ENCODE assay signal across 24 cellular contexts in the genomic region with DNA sequence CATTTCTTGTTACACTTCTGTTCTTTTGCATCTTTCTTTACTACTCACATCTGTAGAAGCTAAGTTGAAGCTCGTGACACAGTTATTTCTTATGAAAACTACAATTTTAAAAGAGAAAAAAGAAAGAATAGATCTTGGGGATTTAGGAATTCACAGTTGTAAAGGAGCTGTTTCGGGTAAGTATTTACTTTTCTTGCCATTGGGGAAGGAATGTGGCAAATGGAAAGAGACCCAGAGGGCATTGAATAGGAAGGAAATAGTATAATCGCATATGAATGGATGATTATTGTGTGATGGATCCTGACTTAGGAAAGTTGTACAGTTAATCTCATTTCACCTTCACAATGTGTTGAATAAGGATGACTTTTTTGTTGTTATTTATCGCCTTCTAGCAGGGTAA.
"Had no signal": no experiment of that assay in that cellular context is flagged by ENCODE, and none has a peak within 500 bp of the region (broad histone marks: within the 10 kb centered on the region; RNA-seq: fewer than 3 reads in every experiment).

No MANE protein-coding gene starts in this region.

- H3K4me1 ChIP-seq: left ventricle myocardium inferior, right atrium auricular region, right lobe of liver, stomach, tibial artery, upper lobe of right lung had no signal

- H3K4me3 Mint-ChIP-seq: mesothelial cell of epicardium; naive B cell; natural killer cell; nephron progenitor cell; stimulated activated naive B cell treated with anti-CD40 and anti-IgM and Interleukin-4, amounts not matched to agents 10 μg/mL and 1 μg/mL and 100 μg/mL, for 72 hours had no signal

- H3K4me2 ChIP-seq: smooth muscle cell had no signal

- H3K27me3 ChIP-seq: ovary, right atrium auricular region, right lobe of liver, stomach, tibial artery, upper lobe of right lung had no signal

- DNase-seq: hypothalamus; islet precursor cell; left ventricle myocardium inferior; mesendoderm; naive B cell; natural killer cell; nephron progenitor cell; ovary; right lobe of liver; stimulated activated CD4-positive, alpha-beta T cell treated with anti-CD3 and anti-CD28 coated beads, Interleukin-15, amount 100 ng/mL, for 24 hours; stimulated activated CD4-positive, alpha-beta T cell treated with anti-CD3 and anti-CD28 coated beads, Interleukin-2, amount 100 ng/mL, for 24 hours; stimulated activated CD4-positive, alpha-beta T cell treated with anti-CD3 and anti-CD28 coated beads, Interleukin-4, amount 100 ng/mL, for 1 hour; stimulated activated naive B cell treated with anti-CD40 and anti-IgM and Interleukin-4, amounts not matched to agents 10 μg/mL and 1 μg/mL and 100 μg/mL, for 72 hours; stimulated activated naive CD8-positive, alpha-beta T cell treated with anti-CD3 and anti-CD28 coated beads, Interleukin-15, Interleukin-2, amounts not matched to agents 100 U/mL and 50 U/mL, for 24 hours; stomach; tibial artery; trophoblast cell; upper lobe of right lung had no signal

- H3K36me3 ChIP-seq: left ventricle myocardium inferior, ovary, right atrium auricular region, right lobe of liver, stomach, thoracic aorta, tibial artery, upper lobe of right lung had no signal

- H3K4me3 ChIP-seq: left ventricle myocardium inferior, lung, ovary, right atrium auricular region, right lobe of liver, smooth muscle cell, stomach, thoracic aorta, tibial artery, upper lobe of right lung had no signal

- H3K27ac Mint-ChIP-seq: mesothelial cell of epicardium; naive B cell; natural killer cell; nephron progenitor cell; progenitor cell of endocrine pancreas; stimulated activated naive B cell treated with anti-CD40 and anti-IgM and Interleukin-4, amounts not matched to agents 10 μg/mL and 1 μg/mL and 100 μg/mL, for 72 hours had no signal

- H3K4me1 Mint-ChIP-seq: naive B cell; natural killer cell; stimulated activated naive B cell treated with anti-CD40 and anti-IgM and Interleukin-4, amounts not matched to agents 10 μg/mL and 1 μg/mL and 100 μg/mL, for 72 hours had no signal

- H3K27me3 Mint-ChIP-seq: naive B cell; progenitor cell of endocrine pancreas; stimulated activated naive B cell treated with anti-CD40 and anti-IgM and Interleukin-4, amounts not matched to agents 10 μg/mL and 1 μg/mL and 100 μg/mL, for 72 hours had no signal

- H3K27ac ChIP-seq: left ventricle myocardium inferior, ovary, right atrium auricular region, right lobe of liver, stomach, thoracic aorta, tibial artery, upper lobe of right lung had no signal

- H3K9me3 ChIP-seq: left ventricle myocardium inferior, ovary, right atrium auricular region, right lobe of liver, stomach, thoracic aorta, tibial artery, upper lobe of right lung had no signal

- ATAC-seq: natural killer cell; right lobe of liver; stimulated activated naive B cell treated with anti-CD40 and anti-IgM and Interleukin-4, amounts not matched to agents 10 μg/mL and 1 μg/mL and 100 μg/mL, for 72 hours; stimulated activated naive CD8-positive, alpha-beta T cell treated with anti-CD3 and anti-CD28 coated beads, Interleukin-15, Interleukin-2, amounts not matched to agents 100 U/mL and 50 U/mL, for 24 hours; upper lobe of right lung had no signal

- H3K36me3 Mint-ChIP-seq: mesothelial cell of epicardium; naive B cell; stimulated activated naive B cell treated with anti-CD40 and anti-IgM and Interleukin-4, amounts not matched to agents 10 μg/mL and 1 μg/mL and 100 μg/mL, for 72 hours had no signal
